In the genomic region with DNA sequence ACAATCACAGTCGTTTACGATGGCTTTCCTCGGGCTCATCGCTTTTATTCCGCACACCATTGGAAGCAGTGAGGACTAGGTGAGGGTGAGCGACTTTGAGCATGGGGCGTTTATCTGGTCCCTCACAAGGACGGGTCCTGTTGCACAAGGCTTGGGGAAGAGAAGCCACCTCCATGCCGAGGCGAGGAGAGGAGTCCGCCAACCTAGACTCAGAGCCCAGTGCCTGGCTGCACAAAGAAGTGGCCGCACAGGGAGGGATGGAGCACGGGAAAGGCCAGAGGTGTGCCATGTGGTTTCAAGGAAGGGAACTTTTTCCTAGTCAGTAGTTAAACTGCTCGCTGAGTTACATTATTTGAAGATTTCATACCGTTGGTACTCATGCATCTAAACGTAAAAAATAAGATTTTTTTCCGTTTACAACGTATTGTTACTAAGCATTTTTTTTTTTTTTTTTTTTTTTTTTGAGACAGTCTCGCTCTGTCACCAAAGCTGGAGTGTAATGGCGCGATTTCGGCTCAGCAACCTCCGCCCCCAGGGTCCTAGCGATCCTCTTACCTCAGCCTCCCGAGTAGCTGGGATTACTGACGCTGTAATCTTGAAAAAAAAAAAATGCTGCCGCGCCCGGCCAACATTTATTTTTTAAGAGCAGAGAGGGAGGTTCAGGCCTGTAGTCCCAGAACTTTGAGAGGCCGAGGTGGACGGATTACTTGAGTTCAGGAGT, we compare ENCODE assay signal across 10 cellular contexts. TPM values are rescaled to one million over a fixed set of nuclear protein-coding genes. Genes with fewer than 3 reads are reported as not detected.
DNase-seq lines count a peak whose midpoint lies in the region; ATAC-seq and TF ChIP-seq lines count a peak whose summit lies in the region.
"Had no signal": no experiment of that assay in that cellular context is flagged by ENCODE, and none has a peak within 500 bp of the region (broad histone marks: within the 10 kb centered on the region; RNA-seq: fewer than 3 reads in every experiment).

No MANE protein-coding gene starts in this region.

- DNase-seq in heart right ventricle (no peak), left cardiac atrium (no peak), iris pigment epithelial cell (ENCODE audit: low read depth) (peak; percentile 8), NCI-H345 (lab: John Stamatoyannopoulos, UW) (no peak), LoVo (ENCODE audit: low spot score) (no peak), NCI-H2029 treated with DMSO at 0.1 percent for 48 hours (lab: John Stamatoyannopoulos, UW) (no peak)
- DNase-seq: activated CD4-positive, alpha-beta T cell treated with anti-CD3 and anti-CD28 coated beads, Interleukin-2, amount 50 U/mL, for 4 hours; NCI-H748 treated with DMSO at 0.1 percent for 48 hours had no signal

- intact Hi-C loops in heart right ventricle (cut with DNase I) (no loop called here), left cardiac atrium (cut with DNase I) (no loop called here)

- peak overlapping the region; percentile 89 for H3K4me3 Mint-ChIP-seq in activated naive CD8-positive, alpha-beta T cell

- peaks cover 7 to 99% (median 75%) of the 10 kb centered on the region in 7 donors for H3K27me3 ChIP-seq in heart right ventricle
- peaks cover 8 to 31% (median 22%) of the 10 kb centered on the region in 5 donors for H3K27me3 ChIP-seq in subcutaneous abdominal adipose tissue (ENCODE audit: control insufficient read depth in 5 of 5, insufficient read depth in 4 of 5, low read length in 5 of 5)

- no peaks in the 10 kb centered on the region for H3K36me3 Mint-ChIP-seq in activated naive CD8-positive, alpha-beta T cell

- peaks cover 19% of the 10 kb centered on the region for H3K4me1 Mint-ChIP-seq in activated naive CD8-positive, alpha-beta T cell (ENCODE audit: low read depth)

- peak in 2 of 8 donors; percentile 28 to 46 for ATAC-seq in heart right ventricle
- ATAC-seq in left cardiac atrium = no peak

- peaks cover 38% of the 10 kb centered on the region for H3K27me3 Mint-ChIP-seq in activated naive CD8-positive, alpha-beta T cell

- peaks cover 0 to 11% (median 0%) of the 10 kb centered on the region in 11 donors for H3K9me3 ChIP-seq in heart right ventricle
- H3K9me3 ChIP-seq in subcutaneous abdominal adipose tissue (ENCODE audit: control insufficient read depth in 5 of 5, low read length in 5 of 5) = peaks cover 0 to 12% (median 0%) of the 10 kb centered on the region in 5 donors

- H3K27ac ChIP-seq in heart right ventricle = no peak overlapping the region
- H3K27ac ChIP-seq in subcutaneous abdominal adipose tissue (ENCODE audit: low read depth, low read length) = no peak overlapping the region

- WGBS in heart right ventricle, 2 donors = 25 to 27% methylated on average over 31 of the region's 31 CpGs

- H3K9ac ChIP-seq in subcutaneous abdominal adipose tissue (ENCODE audit: low read length in 5 of 5) = no peak overlapping the region

- no peak overlapping the region for H3K27ac Mint-ChIP-seq in activated naive CD8-positive, alpha-beta T cell

- TF ChIP-seq CTCF in heart right ventricle (IDR thresholded peaks at IDR 0.05) = no peak

- H3K9me3 Mint-ChIP-seq in activated naive CD8-positive, alpha-beta T cell (ENCODE audit: low read depth) = no peaks in the 10 kb centered on the region

- H3K4me3 ChIP-seq in heart right ventricle (peak overlapping the region in 6 of 10 donors; percentile 45 to 59 (median 48)), subcutaneous abdominal adipose tissue (ENCODE audit: low read depth in 1 of 5, low read length in 5 of 5) (peak overlapping the region; percentile 47 to 65 (median 51))

- H3K4me1 ChIP-seq in heart right ventricle = peaks cover 5 to 22% (median 17%) of the 10 kb centered on the region in 9 donors
- H3K4me1 ChIP-seq in subcutaneous abdominal adipose tissue (ENCODE audit: control insufficient read depth in 5 of 5, insufficient read depth in 5 of 5, low read length in 5 of 5) = peaks cover 1 to 23% (median 22%) of the 10 kb centered on the region in 5 donors

- H3K36me3 ChIP-seq in heart right ventricle (no peaks in the 10 kb centered on the region), subcutaneous abdominal adipose tissue (ENCODE audit: control insufficient read depth in 5 of 5, insufficient read depth in 5 of 5, low read length in 5 of 5) (no peaks in the 10 kb centered on the region)

RNA-seq across cellular contexts. Expression of a gene that starts 0.9 kb away (rescaled TPM):
- total RNA-seq in heart right ventricle (under 1 TPM in 4 of 10 donors, not detected in 6; 0.10 to 0.20 (median 0.13) TPM), left cardiac atrium (under 1 TPM; 0.21 TPM)
- under 1 TPM; 0.07 to 0.15 TPM for polyA plus RNA-seq in heart right ventricle
